In the genomic region with DNA sequence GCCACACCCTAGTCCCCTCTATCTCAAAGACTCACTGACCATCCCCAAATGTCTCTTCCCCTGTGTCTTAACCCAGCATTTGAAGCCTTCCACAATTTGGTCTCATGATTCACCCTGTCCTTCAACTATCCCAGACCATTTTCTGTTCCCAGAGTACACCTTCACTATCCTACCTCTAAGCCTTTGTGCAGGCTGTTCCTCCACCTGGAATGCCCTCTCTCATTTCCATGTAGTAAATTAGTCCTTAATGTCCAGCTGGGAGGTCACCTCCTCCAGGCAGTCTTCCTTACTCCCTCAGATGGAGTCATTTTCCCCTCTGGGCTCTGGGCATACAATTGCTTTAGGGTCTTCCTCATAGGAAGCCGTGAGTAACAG, we compare ENCODE assay signal across 1 cellular context.
A peak's percentile ranks its signal among the peaks of the same experiment; 100 is the strongest.
TF ChIP-seq lines count a peak whose summit lies in the region.

No MANE protein-coding gene starts in this region.

TF ChIP-seq in K562, 482 proteins besides CTCF, POLR2A, EP300 and RAD21 (continues in another document):
- TF ChIP-seq YBX1 (IDR thresholded peaks at IDR 0.05) = no peak
- TF ChIP-seq, protein P1, sequence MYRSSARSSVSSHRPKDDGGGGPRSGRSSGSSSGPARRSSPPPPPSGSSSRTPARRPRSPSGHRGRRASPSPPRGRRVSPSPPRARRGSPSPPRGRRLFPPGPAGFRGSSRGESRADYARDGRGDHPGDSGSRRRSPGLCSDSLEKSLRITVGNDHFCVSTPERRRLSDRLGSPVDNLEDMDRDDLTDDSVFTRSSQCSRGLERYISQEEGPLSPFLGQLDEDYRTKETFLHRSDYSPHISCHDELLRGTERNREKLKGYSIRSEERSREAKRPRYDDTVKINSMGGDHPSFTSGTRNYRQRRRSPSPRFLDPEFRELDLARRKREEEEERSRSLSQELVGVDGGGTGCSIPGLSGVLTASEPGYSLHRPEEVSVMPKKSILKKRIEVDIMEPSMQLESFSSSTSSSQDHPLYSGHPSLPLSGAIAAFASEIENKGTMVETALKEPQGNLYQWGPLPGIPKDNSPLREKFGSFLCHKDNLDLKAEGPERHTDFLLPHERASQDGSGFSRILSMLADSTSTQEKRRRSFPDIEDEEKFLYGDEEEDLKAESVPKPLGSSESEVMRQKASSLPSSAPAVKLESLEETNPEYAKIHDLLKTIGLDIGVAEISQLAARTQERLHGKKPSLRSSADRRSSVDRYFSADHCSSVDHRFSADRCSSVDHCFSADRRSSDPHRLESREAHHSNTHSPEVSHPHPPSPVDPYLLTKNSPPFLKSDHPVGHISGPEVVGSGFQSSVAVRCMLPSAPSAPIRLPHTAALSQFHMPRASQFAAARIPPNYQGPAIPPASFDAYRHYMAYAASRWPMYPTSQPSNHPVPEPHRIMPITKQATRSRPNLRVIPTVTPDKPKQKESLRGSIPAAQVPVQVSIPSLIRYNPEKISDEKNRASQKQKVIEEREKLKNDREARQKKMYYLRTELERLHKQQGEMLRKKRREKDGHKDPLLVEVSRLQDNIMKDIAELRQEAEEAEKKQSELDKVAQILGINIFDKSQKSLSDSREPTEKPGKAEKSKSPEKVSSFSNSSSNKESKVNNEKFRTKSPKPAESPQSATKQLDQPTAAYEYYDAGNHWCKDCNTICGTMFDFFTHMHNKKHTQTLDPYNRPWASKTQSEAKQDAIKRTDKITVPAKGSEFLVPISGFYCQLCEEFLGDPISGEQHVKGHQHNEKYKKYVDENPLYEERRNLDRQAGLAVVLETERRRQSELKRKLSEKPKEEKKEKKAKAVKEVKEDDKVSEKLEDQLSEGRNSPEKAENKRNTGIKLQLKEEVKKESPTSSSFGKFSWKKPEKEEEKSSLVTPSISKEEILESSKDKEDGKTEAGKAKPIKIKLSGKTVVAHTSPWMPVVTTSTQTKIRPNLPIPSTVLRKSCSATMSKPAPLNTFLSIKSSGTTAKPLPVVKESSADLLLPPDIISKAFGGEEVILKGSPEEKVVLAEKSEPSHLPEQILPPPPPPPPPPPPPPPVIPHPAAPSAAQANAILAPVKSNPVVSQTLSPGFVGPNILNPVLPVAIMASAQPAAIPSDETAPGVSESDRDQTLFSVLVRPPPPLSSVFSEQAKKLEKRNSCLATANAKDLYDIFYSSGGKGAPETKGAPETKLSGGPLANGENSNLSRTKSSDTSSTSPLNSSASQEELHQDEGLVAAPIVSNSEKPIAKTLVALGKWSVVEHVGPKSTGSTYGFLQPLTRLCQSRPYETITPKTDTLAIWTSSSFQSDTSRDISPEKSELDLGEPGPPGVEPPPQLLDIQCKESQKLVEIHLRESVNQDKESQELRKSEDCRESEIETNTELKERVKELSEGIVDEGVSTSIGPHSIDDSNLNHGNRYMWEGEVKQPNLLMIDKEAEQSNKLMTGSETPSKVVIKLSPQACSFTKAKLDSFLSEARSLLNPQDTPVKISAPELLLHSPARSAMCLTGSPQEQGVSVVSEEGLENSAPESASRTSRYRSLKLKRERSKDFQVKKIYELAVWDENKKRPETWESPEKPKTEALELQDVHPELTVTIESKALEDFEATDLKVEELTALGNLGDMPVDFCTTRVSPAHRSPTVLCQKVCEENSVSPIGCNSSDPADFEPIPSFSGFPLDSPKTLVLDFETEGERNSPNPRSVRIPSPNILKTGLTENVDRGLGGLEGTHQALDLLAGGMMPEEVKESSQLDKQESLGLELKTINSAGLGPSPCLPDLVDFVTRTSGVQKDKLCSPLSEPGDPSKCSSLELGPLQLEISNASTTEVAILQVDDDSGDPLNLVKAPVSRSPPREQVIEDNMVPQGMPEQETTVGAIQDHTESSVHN (IDR thresholded peaks at IDR 0.05; ENCODE audit: borderline replicate concordance in 1 of 2, low read depth in 1 of 2) = no peak
- 0 out of 2 replicates have a peak, but pooled peaks have one; percentile 4 for TF ChIP-seq ZNF12 (CRISPR knock-in tag; IDR thresholded peaks at IDR 0.05)
- TF ChIP-seq, protein P2, sequence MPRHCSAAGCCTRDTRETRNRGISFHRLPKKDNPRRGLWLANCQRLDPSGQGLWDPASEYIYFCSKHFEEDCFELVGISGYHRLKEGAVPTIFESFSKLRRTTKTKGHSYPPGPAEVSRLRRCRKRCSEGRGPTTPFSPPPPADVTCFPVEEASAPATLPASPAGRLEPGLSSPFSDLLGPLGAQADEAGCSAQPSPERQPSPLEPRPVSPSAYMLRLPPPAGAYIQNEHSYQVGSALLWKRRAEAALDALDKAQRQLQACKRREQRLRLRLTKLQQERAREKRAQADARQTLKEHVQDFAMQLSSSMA (CRISPR knock-in tag; IDR thresholded peaks at IDR 0.05) = no peak
- TF ChIP-seq, protein P3, sequence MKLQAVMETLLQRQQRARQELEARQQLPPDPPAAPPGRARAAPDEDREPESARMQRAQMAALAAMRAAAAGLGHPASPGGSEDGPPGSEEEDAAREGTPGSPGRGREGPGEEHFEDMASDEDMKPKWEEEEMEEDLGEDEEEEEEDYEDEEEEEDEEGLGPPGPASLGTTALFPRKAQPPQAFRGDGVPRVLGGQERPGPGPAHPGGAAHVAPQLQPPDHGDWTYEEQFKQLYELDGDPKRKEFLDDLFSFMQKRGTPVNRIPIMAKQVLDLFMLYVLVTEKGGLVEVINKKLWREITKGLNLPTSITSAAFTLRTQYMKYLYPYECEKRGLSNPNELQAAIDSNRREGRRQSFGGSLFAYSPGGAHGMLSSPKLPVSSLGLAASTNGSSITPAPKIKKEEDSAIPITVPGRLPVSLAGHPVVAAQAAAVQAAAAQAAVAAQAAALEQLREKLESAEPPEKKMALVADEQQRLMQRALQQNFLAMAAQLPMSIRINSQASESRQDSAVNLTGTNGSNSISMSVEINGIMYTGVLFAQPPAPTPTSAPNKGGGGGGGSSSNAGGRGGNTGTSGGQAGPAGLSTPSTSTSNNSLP (IDR thresholded peaks at IDR 0.05; ENCODE audit: borderline replicate concordance, low read depth, low read length) = no peak
- TF ChIP-seq RB1 (IDR thresholded peaks at IDR 0.05; ENCODE audit: low read depth) = no peak
- no peak for TF ChIP-seq ETV6 (IDR thresholded peaks at IDR 0.05; ENCODE audit: borderline replicate concordance in 1 of 2, low read depth in 2 of 2, low read length in 1 of 2)
- TF ChIP-seq ETV6 (CRISPR knock-in tag; IDR thresholded peaks at IDR 0.05; ENCODE audit: borderline replicate concordance) = no peak
- TF ChIP-seq BMI1 (IDR thresholded peaks at IDR 0.05; ENCODE audit: low read length) = no peak
- TF ChIP-seq, protein P4, sequence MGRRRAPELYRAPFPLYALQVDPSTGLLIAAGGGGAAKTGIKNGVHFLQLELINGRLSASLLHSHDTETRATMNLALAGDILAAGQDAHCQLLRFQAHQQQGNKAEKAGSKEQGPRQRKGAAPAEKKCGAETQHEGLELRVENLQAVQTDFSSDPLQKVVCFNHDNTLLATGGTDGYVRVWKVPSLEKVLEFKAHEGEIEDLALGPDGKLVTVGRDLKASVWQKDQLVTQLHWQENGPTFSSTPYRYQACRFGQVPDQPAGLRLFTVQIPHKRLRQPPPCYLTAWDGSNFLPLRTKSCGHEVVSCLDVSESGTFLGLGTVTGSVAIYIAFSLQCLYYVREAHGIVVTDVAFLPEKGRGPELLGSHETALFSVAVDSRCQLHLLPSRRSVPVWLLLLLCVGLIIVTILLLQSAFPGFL (CRISPR knock-in tag; IDR thresholded peaks at IDR 0.05) = no peak
- no peak for TF ChIP-seq MTF1 (CRISPR knock-in tag; IDR thresholded peaks at IDR 0.05; ENCODE audit: borderline replicate concordance)
- TF ChIP-seq DMBX1 (CRISPR knock-in tag; IDR thresholded peaks at IDR 0.05; ENCODE audit: borderline replicate concordance) = no peak; the same call in 1 of the 2 replicates
- no peak for TF ChIP-seq ZKSCAN3 (CRISPR knock-in tag; IDR thresholded peaks at IDR 0.05)
- TF ChIP-seq ZSCAN29 (IDR thresholded peaks at IDR 0.05) = no peak
- no peak for TF ChIP-seq PHB2 (IDR thresholded peaks at IDR 0.05; ENCODE audit: low read depth)
- TF ChIP-seq TSC22D4 (tag; IDR thresholded peaks at IDR 0.05) = no peak
- no peak for TF ChIP-seq PURB (CRISPR knock-in tag; IDR thresholded peaks at IDR 0.05; ENCODE audit: low read depth)
- no peak for TF ChIP-seq CHCHD3 (CRISPR knock-in tag; IDR thresholded peaks at IDR 0.05)
- no peak for TF ChIP-seq MCM5 (IDR thresholded peaks at IDR 0.05; ENCODE audit: low read depth)
- no peak for TF ChIP-seq RBM14 (IDR thresholded peaks at IDR 0.05; ENCODE audit: borderline replicate concordance, insufficient read depth, low read depth, low read length)
- TF ChIP-seq ZNF212 (CRISPR knock-in tag; IDR thresholded peaks at IDR 0.05) = no peak
- TF ChIP-seq, protein P5, sequence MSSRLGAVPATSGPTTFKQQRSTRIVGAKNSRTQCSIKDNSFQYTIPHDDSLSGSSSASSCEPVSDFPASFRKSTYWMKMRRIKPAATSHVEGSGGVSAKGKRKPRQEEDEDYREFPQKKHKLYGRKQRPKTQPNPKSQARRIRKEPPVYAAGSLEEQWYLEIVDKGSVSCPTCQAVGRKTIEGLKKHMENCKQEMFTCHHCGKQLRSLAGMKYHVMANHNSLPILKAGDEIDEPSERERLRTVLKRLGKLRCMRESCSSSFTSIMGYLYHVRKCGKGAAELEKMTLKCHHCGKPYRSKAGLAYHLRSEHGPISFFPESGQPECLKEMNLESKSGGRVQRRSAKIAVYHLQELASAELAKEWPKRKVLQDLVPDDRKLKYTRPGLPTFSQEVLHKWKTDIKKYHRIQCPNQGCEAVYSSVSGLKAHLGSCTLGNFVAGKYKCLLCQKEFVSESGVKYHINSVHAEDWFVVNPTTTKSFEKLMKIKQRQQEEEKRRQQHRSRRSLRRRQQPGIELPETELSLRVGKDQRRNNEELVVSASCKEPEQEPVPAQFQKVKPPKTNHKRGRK (tag; IDR thresholded peaks at IDR 0.05) = no peak
- TF ChIP-seq PTRF (tag; IDR thresholded peaks at IDR 0.05) = no peak
- TF ChIP-seq RBM25 (IDR thresholded peaks at IDR 0.05; ENCODE audit: low read depth, low read length, severe bottlenecking) = peak; percentile 97
- TF ChIP-seq NR2F6 (CRISPR knock-in tag; IDR thresholded peaks at IDR 0.05) = no peak
- no peak for TF ChIP-seq BCL6 (CRISPR knock-in tag; IDR thresholded peaks at IDR 0.05)
- 0 out of 2 replicates have a peak, but pooled peaks have one; percentile 45 for TF ChIP-seq CBFB (CRISPR knock-in tag; IDR thresholded peaks at IDR 0.05)
- TF ChIP-seq, protein P6, sequence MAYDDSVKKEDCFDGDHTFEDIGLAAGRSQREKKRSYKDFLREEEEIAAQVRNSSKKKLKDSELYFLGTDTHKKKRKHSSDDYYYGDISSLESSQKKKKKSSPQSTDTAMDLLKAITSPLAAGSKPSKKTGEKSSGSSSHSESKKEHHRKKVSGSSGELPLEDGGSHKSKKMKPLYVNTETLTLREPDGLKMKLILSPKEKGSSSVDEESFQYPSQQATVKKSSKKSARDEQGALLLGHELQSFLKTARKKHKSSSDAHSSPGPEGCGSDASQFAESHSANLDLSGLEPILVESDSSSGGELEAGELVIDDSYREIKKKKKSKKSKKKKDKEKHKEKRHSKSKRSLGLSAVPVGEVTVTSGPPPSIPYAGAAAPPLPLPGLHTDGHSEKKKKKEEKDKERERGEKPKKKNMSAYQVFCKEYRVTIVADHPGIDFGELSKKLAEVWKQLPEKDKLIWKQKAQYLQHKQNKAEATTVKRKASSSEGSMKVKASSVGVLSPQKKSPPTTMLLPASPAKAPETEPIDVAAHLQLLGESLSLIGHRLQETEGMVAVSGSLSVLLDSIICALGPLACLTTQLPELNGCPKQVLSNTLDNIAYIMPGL (CRISPR knock-in tag; IDR thresholded peaks at IDR 0.05) = no peak
- TF ChIP-seq FUS (optimal IDR thresholded peaks at IDR 0.05; ENCODE audit: low read depth, low read length) = no peak
- TF ChIP-seq ZNF785 (CRISPR knock-in tag; IDR thresholded peaks at IDR 0.05) = no peak
- TF ChIP-seq HNRNPH1 (optimal IDR thresholded peaks at IDR 0.05; ENCODE audit: low read depth, low read length) = no peak
- 0 out of 2 replicates have a peak, but pooled peaks have one; percentile 57 for TF ChIP-seq HIVEP1 (CRISPR knock-in tag; IDR thresholded peaks at IDR 0.05)
- TF ChIP-seq FOXM1 (IDR thresholded peaks at IDR 0.05; ENCODE audit: low read depth) = no peak
- no peak for TF ChIP-seq FOXM1 (CRISPR knock-in tag; IDR thresholded peaks at IDR 0.05; ENCODE audit: low read depth)
- TF ChIP-seq, protein P7, sequence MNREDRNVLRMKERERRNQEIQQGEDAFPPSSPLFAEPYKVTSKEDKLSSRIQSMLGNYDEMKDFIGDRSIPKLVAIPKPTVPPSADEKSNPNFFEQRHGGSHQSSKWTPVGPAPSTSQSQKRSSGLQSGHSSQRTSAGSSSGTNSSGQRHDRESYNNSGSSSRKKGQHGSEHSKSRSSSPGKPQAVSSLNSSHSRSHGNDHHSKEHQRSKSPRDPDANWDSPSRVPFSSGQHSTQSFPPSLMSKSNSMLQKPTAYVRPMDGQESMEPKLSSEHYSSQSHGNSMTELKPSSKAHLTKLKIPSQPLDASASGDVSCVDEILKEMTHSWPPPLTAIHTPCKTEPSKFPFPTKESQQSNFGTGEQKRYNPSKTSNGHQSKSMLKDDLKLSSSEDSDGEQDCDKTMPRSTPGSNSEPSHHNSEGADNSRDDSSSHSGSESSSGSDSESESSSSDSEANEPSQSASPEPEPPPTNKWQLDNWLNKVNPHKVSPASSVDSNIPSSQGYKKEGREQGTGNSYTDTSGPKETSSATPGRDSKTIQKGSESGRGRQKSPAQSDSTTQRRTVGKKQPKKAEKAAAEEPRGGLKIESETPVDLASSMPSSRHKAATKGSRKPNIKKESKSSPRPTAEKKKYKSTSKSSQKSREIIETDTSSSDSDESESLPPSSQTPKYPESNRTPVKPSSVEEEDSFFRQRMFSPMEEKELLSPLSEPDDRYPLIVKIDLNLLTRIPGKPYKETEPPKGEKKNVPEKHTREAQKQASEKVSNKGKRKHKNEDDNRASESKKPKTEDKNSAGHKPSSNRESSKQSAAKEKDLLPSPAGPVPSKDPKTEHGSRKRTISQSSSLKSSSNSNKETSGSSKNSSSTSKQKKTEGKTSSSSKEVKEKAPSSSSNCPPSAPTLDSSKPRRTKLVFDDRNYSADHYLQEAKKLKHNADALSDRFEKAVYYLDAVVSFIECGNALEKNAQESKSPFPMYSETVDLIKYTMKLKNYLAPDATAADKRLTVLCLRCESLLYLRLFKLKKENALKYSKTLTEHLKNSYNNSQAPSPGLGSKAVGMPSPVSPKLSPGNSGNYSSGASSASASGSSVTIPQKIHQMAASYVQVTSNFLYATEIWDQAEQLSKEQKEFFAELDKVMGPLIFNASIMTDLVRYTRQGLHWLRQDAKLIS (CRISPR knock-in tag; IDR thresholded peaks at IDR 0.05) = no peak
- TF ChIP-seq, protein P8, sequence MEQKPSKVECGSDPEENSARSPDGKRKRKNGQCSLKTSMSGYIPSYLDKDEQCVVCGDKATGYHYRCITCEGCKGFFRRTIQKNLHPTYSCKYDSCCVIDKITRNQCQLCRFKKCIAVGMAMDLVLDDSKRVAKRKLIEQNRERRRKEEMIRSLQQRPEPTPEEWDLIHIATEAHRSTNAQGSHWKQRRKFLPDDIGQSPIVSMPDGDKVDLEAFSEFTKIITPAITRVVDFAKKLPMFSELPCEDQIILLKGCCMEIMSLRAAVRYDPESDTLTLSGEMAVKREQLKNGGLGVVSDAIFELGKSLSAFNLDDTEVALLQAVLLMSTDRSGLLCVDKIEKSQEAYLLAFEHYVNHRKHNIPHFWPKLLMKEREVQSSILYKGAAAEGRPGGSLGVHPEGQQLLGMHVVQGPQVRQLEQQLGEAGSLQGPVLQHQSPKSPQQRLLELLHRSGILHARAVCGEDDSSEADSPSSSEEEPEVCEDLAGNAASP (IDR thresholded peaks at IDR 0.05) = no peak
- no peak for TF ChIP-seq ZNF589 (CRISPR knock-in tag; IDR thresholded peaks at IDR 0.05; ENCODE audit: low read depth)
- TF ChIP-seq, protein P9, sequence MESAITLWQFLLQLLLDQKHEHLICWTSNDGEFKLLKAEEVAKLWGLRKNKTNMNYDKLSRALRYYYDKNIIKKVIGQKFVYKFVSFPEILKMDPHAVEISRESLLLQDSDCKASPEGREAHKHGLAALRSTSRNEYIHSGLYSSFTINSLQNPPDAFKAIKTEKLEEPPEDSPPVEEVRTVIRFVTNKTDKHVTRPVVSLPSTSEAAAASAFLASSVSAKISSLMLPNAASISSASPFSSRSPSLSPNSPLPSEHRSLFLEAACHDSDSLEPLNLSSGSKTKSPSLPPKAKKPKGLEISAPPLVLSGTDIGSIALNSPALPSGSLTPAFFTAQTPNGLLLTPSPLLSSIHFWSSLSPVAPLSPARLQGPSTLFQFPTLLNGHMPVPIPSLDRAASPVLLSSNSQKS (CRISPR knock-in tag; IDR thresholded peaks at IDR 0.05) = no peak
- TF ChIP-seq POLR2H (tag; IDR thresholded peaks at IDR 0.05; ENCODE audit: low read depth) = no peak
